In the genomic region with DNA sequence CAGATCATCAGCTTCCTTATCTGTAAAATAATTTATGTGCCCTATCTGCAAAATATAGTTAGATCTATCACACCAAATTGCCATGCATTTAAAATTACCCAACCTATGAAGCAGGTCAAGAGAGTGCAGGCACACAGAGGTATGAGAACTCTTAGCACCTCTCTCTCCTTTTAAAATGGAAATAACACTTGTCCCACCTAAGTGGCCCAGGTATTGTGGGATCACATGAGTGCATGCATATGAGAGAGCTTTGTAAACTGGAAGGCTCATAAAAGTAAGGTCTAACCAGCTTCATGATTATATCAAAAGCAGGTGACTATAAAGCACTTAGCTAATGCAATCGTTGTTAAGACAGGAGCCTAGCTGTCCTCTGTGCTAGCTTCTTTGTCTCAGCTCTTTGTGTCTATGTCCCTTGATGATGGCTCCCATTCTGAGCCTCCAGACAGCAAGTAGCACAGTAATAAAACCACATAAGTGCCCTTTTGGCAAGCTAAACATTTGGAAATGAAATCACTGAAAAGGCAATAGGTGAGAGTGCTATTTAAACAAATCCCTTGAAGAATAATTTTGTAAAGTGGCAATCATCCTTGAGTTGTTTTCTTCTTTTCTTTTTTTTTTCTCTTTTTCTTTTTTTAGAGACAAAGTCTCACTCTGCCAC, we compare ENCODE assay signal across 14 cellular contexts.
"Had no signal": no experiment of that assay in that cellular context is flagged by ENCODE, and none has a peak within 500 bp of the region (broad histone marks: within the 10 kb centered on the region; RNA-seq: fewer than 3 reads in every experiment).

No MANE protein-coding gene starts in this region.

- H3K4me3 ChIP-seq: smooth muscle cell, tibial nerve had no signal

- H3K4me1 ChIP-seq: tibial nerve had no signal

- H3K27ac ChIP-seq: tibial nerve had no signal

- DNase-seq: activated CD4-positive, alpha-beta memory T cell treated with anti-CD3 and anti-CD28 coated beads for 36 hours; activated gamma-delta T cell treated with Interleukin-2 at 50 U/mL for 16 hours; activated naive CD8-positive, alpha-beta T cell treated with anti-CD3 and anti-CD28 coated beads for 36 hours; activated T-cell treated with anti-CD3 and anti-CD28 coated beads, Interleukin-2, amount 50 U/mL, for 48 hours; anterior cingulate cortex; endodermal cell; left cardiac atrium; mammary epithelial cell; natural killer cell; posterior cingulate gyrus had no signal

- H3K36me3 Mint-ChIP-seq: activated CD4-positive, alpha-beta memory T cell treated with anti-CD3 and anti-CD28 coated beads for 36 hours; activated naive CD8-positive, alpha-beta T cell treated with anti-CD3 and anti-CD28 coated beads for 36 hours; natural killer cell; stimulated activated effector memory CD8-positive, alpha-beta T cell treated with anti-CD3 and anti-CD28 coated beads, Interleukin-12 subunit alpha, Interleukin-12 subunit beta, amount 100 ng/mL, for 72 hours had no signal

- H3K9me3 ChIP-seq: tibial nerve had no signal

- H3K36me3 ChIP-seq: tibial nerve had no signal

- ATAC-seq: activated CD4-positive, CD25-positive, alpha-beta regulatory T cell treated with anti-CD3 and anti-CD28 coated beads, Interleukin-2, amount 50 U/mL, for 24 hours; left cardiac atrium; natural killer cell; stimulated activated effector memory CD8-positive, alpha-beta T cell treated with anti-CD3 and anti-CD28 coated beads, Interleukin-12 subunit alpha, Interleukin-12 subunit beta, amount 100 ng/mL, for 72 hours had no signal

- H3K27ac Mint-ChIP-seq: activated CD4-positive, alpha-beta memory T cell treated with anti-CD3 and anti-CD28 coated beads for 36 hours; activated naive CD8-positive, alpha-beta T cell treated with anti-CD3 and anti-CD28 coated beads for 36 hours; endodermal cell; natural killer cell; stimulated activated effector memory CD8-positive, alpha-beta T cell treated with anti-CD3 and anti-CD28 coated beads, Interleukin-12 subunit alpha, Interleukin-12 subunit beta, amount 100 ng/mL, for 72 hours had no signal

- H3K4me3 Mint-ChIP-seq: activated CD4-positive, alpha-beta memory T cell treated with anti-CD3 and anti-CD28 coated beads for 36 hours; activated naive CD8-positive, alpha-beta T cell treated with anti-CD3 and anti-CD28 coated beads for 36 hours; endodermal cell; natural killer cell; stimulated activated effector memory CD8-positive, alpha-beta T cell treated with anti-CD3 and anti-CD28 coated beads, Interleukin-12 subunit alpha, Interleukin-12 subunit beta, amount 100 ng/mL, for 72 hours had no signal

- H3K9me3 Mint-ChIP-seq: activated CD4-positive, alpha-beta memory T cell treated with anti-CD3 and anti-CD28 coated beads for 36 hours; activated naive CD8-positive, alpha-beta T cell treated with anti-CD3 and anti-CD28 coated beads for 36 hours; endodermal cell; natural killer cell; stimulated activated effector memory CD8-positive, alpha-beta T cell treated with anti-CD3 and anti-CD28 coated beads, Interleukin-12 subunit alpha, Interleukin-12 subunit beta, amount 100 ng/mL, for 72 hours had no signal

- H3K27me3 ChIP-seq: tibial nerve had no signal

- H3K4me1 Mint-ChIP-seq: activated naive CD8-positive, alpha-beta T cell treated with anti-CD3 and anti-CD28 coated beads for 36 hours; natural killer cell; stimulated activated effector memory CD8-positive, alpha-beta T cell treated with anti-CD3 and anti-CD28 coated beads, Interleukin-12 subunit alpha, Interleukin-12 subunit beta, amount 100 ng/mL, for 72 hours had no signal
